ENCODE assay signal across 1 cellular context in the genomic region with DNA sequence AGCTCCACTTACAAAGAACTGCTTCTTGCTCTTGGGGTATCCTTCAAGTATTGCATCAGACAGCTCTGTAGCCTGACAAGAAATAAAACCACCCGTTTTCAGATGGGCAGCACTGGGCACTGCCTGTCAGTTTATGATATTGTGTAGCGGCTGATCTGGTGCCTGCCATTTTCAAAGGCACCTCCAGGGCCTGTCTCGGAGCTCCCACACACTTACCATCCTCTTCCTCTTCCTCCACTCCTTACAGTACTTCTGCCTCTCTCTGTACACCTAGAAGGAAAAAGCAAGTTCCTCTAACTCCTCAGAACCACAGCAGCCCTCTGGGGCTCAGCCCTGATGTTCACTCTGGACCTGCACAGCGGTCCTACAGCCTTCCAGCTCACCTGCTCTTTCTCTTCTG.
A peak's percentile ranks its signal among the peaks of the same experiment; 100 is the strongest.
TF ChIP-seq lines count a peak whose summit lies in the region.

No MANE protein-coding gene starts in this region.

TF ChIP-seq in K562, 482 proteins besides CTCF, POLR2A, EP300 and RAD21:
- TF ChIP-seq ZNF431 (CRISPR knock-in tag; IDR thresholded peaks at IDR 0.05) (no peak), ARNT (IDR thresholded peaks at IDR 0.05) (no peak), ZNF583 (CRISPR knock-in tag; IDR thresholded peaks at IDR 0.05) (no peak), SRSF7 (optimal IDR thresholded peaks at IDR 0.05; ENCODE audit: low read depth, low read length) (no peak), ZSCAN29 (IDR thresholded peaks at IDR 0.05) (no peak), SUPT5H (IDR thresholded peaks at IDR 0.05) (peak; percentile 36; the same call in 1 of the 2 replicates), KDM1A (IDR thresholded peaks at IDR 0.05) (no peak), ZNF511 (CRISPR knock-in tag; IDR thresholded peaks at IDR 0.05) (no peak), NBN (IDR thresholded peaks at IDR 0.05; ENCODE audit: low read depth) (no peak), ZNF79 (CRISPR knock-in tag; IDR thresholded peaks at IDR 0.05; ENCODE audit: low read depth) (no peak), DMBX1 (CRISPR knock-in tag; IDR thresholded peaks at IDR 0.05; ENCODE audit: borderline replicate concordance) (0 out of 2 replicates have a peak, but pooled peaks have one; percentile 45), AFF1 (IDR thresholded peaks at IDR 0.05; ENCODE audit: low read depth in 1 of 2, partially characterized antibody in 2 of 2) (no peak), ZNF639 (CRISPR knock-in tag; conservative IDR thresholded peaks at IDR 0.05 in 1 of 2, IDR thresholded peaks at IDR 0.05 in 1 of 2) (no peak), ZNF584 (CRISPR knock-in tag; IDR thresholded peaks at IDR 0.05; ENCODE audit: low read depth) (no peak), CEBPG (CRISPR knock-in tag; IDR thresholded peaks at IDR 0.05) (no peak), CEBPG (tag; conservative IDR thresholded peaks at IDR 0.05 in 1 of 2, IDR thresholded peaks at IDR 0.05 in 1 of 2) (0 out of 4 replicates have a peak, but pooled peaks have one; percentile 19 to 51), NFE2L1 (tag; IDR thresholded peaks at IDR 0.05; ENCODE audit: borderline replicate concordance, low read depth) (no peak), SIN3B (IDR thresholded peaks at IDR 0.05; ENCODE audit: low read depth) (no peak), SREBF1 (IDR thresholded peaks at IDR 0.05; ENCODE audit: borderline replicate concordance, low read depth, low read length) (no peak), DIDO1 (tag; IDR thresholded peaks at IDR 0.05; ENCODE audit: low read depth) (no peak), LARP7 (IDR thresholded peaks at IDR 0.05) (no peak), XRCC4 (IDR thresholded peaks at IDR 0.05; ENCODE audit: extremely low read depth, insufficient read depth, insufficient read length) (no peak), GMEB1 (CRISPR knock-in tag; IDR thresholded peaks at IDR 0.05) (no peak), SPI1 (IDR thresholded peaks at IDR 0.05; ENCODE audit: borderline replicate concordance, low read depth, low read length) (0 out of 2 replicates have a peak, but pooled peaks have one; percentile 15), ZNF398 (CRISPR knock-in tag; IDR thresholded peaks at IDR 0.05) (no peak), ARID3A (IDR thresholded peaks at IDR 0.05; ENCODE audit: borderline replicate concordance, low read depth, low read length) (no peak), SMAD2 (IDR thresholded peaks at IDR 0.05; ENCODE audit: low read depth, low read length) (no peak), PRPF4 (IDR thresholded peaks at IDR 0.05; ENCODE audit: insufficient read depth, low read depth, low read length, poor library complexity, severe bottlenecking) (no peak), SOX6 (IDR thresholded peaks at IDR 0.05) (no peak), ZBTB17 (CRISPR knock-in tag; IDR thresholded peaks at IDR 0.05) (no peak), SLC30A9 (CRISPR knock-in tag; IDR thresholded peaks at IDR 0.05) (no peak), ZNF134 (CRISPR knock-in tag; conservative IDR thresholded peaks at IDR 0.05) (no peak), TCF7 (IDR thresholded peaks at IDR 0.05; ENCODE audit: borderline replicate concordance) (no peak), ZNF175 (CRISPR knock-in tag; IDR thresholded peaks at IDR 0.05; ENCODE audit: low read depth) (no peak), ESRRA (IDR thresholded peaks at IDR 0.05; ENCODE audit: borderline replicate concordance, low read depth) (no peak), SMAD4 (CRISPR knock-in tag; conservative IDR thresholded peaks at IDR 0.05) (peak; percentile 32; the same call in 1 of the 2 replicates), SP1 (CRISPR knock-in tag; IDR thresholded peaks at IDR 0.05) (no peak), U2AF2 (optimal IDR thresholded peaks at IDR 0.05; ENCODE audit: low read depth, low read length) (no peak), FOXK1 (CRISPR knock-in tag; IDR thresholded peaks at IDR 0.05; ENCODE audit: borderline replicate concordance) (no peak), POU5F1 (IDR thresholded peaks at IDR 0.05; ENCODE audit: borderline replicate concordance, low read depth, low read length, partially characterized antibody) (no peak), ZBTB2 (IDR thresholded peaks at IDR 0.05) (no peak), IFI16 (CRISPR knock-in tag; IDR thresholded peaks at IDR 0.05) (no peak), OTX1 (CRISPR knock-in tag; IDR thresholded peaks at IDR 0.05) (no peak), U2AF1 (optimal IDR thresholded peaks at IDR 0.05; ENCODE audit: low read depth, low read length) (no peak)
- TF ChIP-seq, protein P1, sequence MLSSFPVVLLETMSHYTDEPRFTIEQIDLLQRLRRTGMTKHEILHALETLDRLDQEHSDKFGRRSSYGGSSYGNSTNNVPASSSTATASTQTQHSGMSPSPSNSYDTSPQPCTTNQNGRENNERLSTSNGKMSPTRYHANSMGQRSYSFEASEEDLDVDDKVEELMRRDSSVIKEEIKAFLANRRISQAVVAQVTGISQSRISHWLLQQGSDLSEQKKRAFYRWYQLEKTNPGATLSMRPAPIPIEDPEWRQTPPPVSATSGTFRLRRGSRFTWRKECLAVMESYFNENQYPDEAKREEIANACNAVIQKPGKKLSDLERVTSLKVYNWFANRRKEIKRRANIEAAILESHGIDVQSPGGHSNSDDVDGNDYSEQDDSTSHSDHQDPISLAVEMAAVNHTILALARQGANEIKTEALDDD (IDR thresholded peaks at IDR 0.05) = no peak
- TF ChIP-seq, protein P2, sequence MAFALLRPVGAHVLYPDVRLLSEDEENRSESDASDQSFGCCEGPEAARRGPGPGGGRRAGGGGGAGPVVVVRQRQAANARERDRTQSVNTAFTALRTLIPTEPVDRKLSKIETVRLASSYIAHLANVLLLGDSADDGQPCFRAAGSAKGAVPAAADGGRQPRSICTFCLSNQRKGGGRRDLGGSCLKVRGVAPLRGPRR (CRISPR knock-in tag; IDR thresholded peaks at IDR 0.05) = no peak
- TF ChIP-seq, protein P3, sequence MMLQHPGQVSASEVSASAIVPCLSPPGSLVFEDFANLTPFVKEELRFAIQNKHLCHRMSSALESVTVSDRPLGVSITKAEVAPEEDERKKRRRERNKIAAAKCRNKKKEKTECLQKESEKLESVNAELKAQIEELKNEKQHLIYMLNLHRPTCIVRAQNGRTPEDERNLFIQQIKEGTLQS (IDR thresholded peaks at IDR 0.05) = peak; percentile 20; the same call in 1 of the 2 replicates
- TF ChIP-seq, protein P3 (CRISPR knock-in tag; conservative IDR thresholded peaks at IDR 0.05) = no peak
